1 cellular context compared by ENCODE assay signal in the genomic region with DNA sequence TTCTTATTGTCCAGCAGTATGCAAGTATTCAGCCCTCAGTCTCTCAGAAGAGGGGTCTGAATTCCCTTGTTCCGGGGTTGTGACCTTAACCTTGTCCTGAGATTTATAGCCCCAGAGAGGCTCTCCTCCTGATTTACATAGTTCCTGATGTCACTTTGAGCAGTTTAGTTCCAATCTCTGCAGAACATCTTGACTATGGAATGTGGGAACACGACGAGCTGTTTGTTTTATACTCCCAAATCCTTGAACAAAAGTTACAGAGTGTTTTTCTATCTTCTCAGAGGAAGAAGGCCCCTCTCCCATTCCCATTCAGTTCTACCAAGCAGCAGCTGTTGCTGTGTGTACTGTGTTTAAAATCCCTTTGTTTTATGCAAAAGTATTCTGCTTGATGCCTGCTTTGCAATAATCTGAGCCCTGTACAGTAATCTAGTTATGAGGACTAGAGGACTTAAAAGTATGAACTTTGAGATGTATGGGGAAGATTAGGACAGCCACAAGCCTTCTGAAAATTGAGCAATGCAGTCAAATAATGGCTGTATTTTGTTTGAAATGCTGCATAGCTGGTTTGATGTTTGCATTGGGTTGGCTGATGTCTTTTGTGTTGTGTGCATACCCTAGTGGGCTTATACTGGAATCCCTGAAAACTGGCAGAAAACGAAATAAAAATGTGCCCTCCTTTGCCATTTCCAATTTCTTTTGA.
TF ChIP-seq lines count a peak whose summit lies in the region.

No MANE protein-coding gene starts in this region.

TF ChIP-seq in HepG2, 621 proteins besides CTCF, POLR2A, EP300 and RAD21 (continues in another document):
- TF ChIP-seq, protein P1, sequence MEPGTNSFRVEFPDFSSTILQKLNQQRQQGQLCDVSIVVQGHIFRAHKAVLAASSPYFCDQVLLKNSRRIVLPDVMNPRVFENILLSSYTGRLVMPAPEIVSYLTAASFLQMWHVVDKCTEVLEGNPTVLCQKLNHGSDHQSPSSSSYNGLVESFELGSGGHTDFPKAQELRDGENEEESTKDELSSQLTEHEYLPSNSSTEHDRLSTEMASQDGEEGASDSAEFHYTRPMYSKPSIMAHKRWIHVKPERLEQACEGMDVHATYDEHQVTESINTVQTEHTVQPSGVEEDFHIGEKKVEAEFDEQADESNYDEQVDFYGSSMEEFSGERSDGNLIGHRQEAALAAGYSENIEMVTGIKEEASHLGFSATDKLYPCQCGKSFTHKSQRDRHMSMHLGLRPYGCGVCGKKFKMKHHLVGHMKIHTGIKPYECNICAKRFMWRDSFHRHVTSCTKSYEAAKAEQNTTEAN (CRISPR knock-in tag; conservative IDR thresholded peaks at IDR 0.05) = no peak
- no peak for TF ChIP-seq TOE1 (CRISPR knock-in tag; IDR thresholded peaks at IDR 0.05)
- TF ChIP-seq NKX3-1 (CRISPR knock-in tag; IDR thresholded peaks at IDR 0.05) = 0 out of 2 replicates have a peak, but pooled peaks have one; percentile 23
- TF ChIP-seq WIZ (CRISPR knock-in tag; IDR thresholded peaks at IDR 0.05) = no peak
- TF ChIP-seq ZNF570 (CRISPR knock-in tag; IDR thresholded peaks at IDR 0.05; ENCODE audit: borderline replicate concordance) = no peak
- TF ChIP-seq ZNF556 (CRISPR knock-in tag; IDR thresholded peaks at IDR 0.05; ENCODE audit: borderline replicate concordance) = no peak
- no peak for TF ChIP-seq ETS1 (CRISPR knock-in tag; IDR thresholded peaks at IDR 0.05)
- TF ChIP-seq ZGPAT (CRISPR knock-in tag; IDR thresholded peaks at IDR 0.05) = no peak
- peak; percentile 61; the same call in 1 of the 2 replicates for TF ChIP-seq CREM (IDR thresholded peaks at IDR 0.05)
- TF ChIP-seq CREM (CRISPR knock-in tag; IDR thresholded peaks at IDR 0.05) = no peak
- no peak for TF ChIP-seq ZNF256 (CRISPR knock-in tag; conservative IDR thresholded peaks at IDR 0.05)
- TF ChIP-seq HDAC2 (CRISPR knock-in tag; IDR thresholded peaks at IDR 0.05) = peak; percentile 68
- no peak for TF ChIP-seq NFE2 (CRISPR knock-in tag; IDR thresholded peaks at IDR 0.05)
- 0 out of 2 replicates have a peak, but pooled peaks have one; percentile 19 for TF ChIP-seq ISL2 (CRISPR knock-in tag; IDR thresholded peaks at IDR 0.05)
- TF ChIP-seq ARID5B (CRISPR knock-in tag; IDR thresholded peaks at IDR 0.05) = peak; percentile 73; the same call in 1 of the 2 replicates
- TF ChIP-seq, protein P2, sequence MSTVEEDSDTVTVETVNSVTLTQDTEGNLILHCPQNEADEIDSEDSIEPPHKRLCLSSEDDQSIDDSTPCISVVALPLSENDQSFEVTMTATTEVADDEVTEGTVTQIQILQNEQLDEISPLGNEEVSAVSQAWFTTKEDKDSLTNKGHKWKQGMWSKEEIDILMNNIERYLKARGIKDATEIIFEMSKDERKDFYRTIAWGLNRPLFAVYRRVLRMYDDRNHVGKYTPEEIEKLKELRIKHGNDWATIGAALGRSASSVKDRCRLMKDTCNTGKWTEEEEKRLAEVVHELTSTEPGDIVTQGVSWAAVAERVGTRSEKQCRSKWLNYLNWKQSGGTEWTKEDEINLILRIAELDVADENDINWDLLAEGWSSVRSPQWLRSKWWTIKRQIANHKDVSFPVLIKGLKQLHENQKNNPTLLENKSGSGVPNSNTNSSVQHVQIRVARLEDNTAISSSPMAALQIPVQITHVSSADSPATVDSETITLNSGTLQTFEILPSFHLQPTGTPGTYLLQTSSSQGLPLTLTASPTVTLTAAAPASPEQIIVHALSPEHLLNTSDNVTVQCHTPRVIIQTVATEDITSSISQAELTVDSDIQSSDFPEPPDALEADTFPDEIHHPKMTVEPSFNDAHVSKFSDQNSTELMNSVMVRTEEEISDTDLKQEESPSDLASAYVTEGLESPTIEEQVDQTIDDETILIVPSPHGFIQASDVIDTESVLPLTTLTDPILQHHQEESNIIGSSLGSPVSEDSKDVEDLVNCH (CRISPR knock-in tag; IDR thresholded peaks at IDR 0.05) = no peak
- TF ChIP-seq ZNF644 (CRISPR knock-in tag; IDR thresholded peaks at IDR 0.05; ENCODE audit: low read depth) = peak; percentile 60; the same call in 1 of the 2 replicates
- TF ChIP-seq BCL6 (CRISPR knock-in tag; IDR thresholded peaks at IDR 0.05) = peak; percentile 59; the same call in 1 of the 2 replicates
- TF ChIP-seq, protein P3, sequence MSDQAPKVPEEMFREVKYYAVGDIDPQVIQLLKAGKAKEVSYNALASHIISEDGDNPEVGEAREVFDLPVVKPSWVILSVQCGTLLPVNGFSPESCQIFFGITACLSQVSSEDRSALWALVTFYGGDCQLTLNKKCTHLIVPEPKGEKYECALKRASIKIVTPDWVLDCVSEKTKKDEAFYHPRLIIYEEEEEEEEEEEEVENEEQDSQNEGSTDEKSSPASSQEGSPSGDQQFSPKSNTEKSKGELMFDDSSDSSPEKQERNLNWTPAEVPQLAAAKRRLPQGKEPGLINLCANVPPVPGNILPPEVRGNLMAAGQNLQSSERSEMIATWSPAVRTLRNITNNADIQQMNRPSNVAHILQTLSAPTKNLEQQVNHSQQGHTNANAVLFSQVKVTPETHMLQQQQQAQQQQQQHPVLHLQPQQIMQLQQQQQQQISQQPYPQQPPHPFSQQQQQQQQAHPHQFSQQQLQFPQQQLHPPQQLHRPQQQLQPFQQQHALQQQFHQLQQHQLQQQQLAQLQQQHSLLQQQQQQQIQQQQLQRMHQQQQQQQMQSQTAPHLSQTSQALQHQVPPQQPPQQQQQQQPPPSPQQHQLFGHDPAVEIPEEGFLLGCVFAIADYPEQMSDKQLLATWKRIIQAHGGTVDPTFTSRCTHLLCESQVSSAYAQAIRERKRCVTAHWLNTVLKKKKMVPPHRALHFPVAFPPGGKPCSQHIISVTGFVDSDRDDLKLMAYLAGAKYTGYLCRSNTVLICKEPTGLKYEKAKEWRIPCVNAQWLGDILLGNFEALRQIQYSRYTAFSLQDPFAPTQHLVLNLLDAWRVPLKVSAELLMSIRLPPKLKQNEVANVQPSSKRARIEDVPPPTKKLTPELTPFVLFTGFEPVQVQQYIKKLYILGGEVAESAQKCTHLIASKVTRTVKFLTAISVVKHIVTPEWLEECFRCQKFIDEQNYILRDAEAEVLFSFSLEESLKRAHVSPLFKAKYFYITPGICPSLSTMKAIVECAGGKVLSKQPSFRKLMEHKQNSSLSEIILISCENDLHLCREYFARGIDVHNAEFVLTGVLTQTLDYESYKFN (CRISPR knock-in tag; conservative IDR thresholded peaks at IDR 0.05) = 0 out of 2 replicates have a peak, but pooled peaks have one; percentile 22
- no peak for TF ChIP-seq MTERF4 (CRISPR knock-in tag; IDR thresholded peaks at IDR 0.05)
- TF ChIP-seq MNT (IDR thresholded peaks at IDR 0.05) = no peak
- peak; percentile 31; the same call in 1 of the 2 replicates for TF ChIP-seq FOXA3 (CRISPR knock-in tag; IDR thresholded peaks at IDR 0.05)
- no peak for TF ChIP-seq ZNF234 (CRISPR knock-in tag; conservative IDR thresholded peaks at IDR 0.05)
- TF ChIP-seq NCOA2 (CRISPR knock-in tag; IDR thresholded peaks at IDR 0.05) = peak; percentile 61; the same call in 1 of the 2 replicates
- no peak for TF ChIP-seq ZNF749 (CRISPR knock-in tag; IDR thresholded peaks at IDR 0.05; ENCODE audit: borderline replicate concordance)
- TF ChIP-seq MYPOP (CRISPR knock-in tag; IDR thresholded peaks at IDR 0.05) = no peak
- no peak for TF ChIP-seq SATB2 (CRISPR knock-in tag; IDR thresholded peaks at IDR 0.05)
- TF ChIP-seq ZNF143 (CRISPR knock-in tag; IDR thresholded peaks at IDR 0.05) = no peak
- TF ChIP-seq NAIF1 (CRISPR knock-in tag; IDR thresholded peaks at IDR 0.05; ENCODE audit: borderline replicate concordance) = no peak
- TF ChIP-seq ZNF614 (CRISPR knock-in tag; IDR thresholded peaks at IDR 0.05; ENCODE audit: borderline replicate concordance) = no peak
- TF ChIP-seq THAP8 (CRISPR knock-in tag; IDR thresholded peaks at IDR 0.05; ENCODE audit: borderline replicate concordance) = no peak
- TF ChIP-seq, protein P4, sequence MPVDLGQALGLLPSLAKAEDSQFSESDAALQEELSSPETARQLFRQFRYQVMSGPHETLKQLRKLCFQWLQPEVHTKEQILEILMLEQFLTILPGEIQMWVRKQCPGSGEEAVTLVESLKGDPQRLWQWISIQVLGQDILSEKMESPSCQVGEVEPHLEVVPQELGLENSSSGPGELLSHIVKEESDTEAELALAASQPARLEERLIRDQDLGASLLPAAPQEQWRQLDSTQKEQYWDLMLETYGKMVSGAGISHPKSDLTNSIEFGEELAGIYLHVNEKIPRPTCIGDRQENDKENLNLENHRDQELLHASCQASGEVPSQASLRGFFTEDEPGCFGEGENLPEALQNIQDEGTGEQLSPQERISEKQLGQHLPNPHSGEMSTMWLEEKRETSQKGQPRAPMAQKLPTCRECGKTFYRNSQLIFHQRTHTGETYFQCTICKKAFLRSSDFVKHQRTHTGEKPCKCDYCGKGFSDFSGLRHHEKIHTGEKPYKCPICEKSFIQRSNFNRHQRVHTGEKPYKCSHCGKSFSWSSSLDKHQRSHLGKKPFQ (CRISPR knock-in tag; IDR thresholded peaks at IDR 0.05; ENCODE audit: insufficient replicate concordance) = no peak
